Comparison of ENCODE assay signal across 8 cellular contexts in the genomic region with DNA sequence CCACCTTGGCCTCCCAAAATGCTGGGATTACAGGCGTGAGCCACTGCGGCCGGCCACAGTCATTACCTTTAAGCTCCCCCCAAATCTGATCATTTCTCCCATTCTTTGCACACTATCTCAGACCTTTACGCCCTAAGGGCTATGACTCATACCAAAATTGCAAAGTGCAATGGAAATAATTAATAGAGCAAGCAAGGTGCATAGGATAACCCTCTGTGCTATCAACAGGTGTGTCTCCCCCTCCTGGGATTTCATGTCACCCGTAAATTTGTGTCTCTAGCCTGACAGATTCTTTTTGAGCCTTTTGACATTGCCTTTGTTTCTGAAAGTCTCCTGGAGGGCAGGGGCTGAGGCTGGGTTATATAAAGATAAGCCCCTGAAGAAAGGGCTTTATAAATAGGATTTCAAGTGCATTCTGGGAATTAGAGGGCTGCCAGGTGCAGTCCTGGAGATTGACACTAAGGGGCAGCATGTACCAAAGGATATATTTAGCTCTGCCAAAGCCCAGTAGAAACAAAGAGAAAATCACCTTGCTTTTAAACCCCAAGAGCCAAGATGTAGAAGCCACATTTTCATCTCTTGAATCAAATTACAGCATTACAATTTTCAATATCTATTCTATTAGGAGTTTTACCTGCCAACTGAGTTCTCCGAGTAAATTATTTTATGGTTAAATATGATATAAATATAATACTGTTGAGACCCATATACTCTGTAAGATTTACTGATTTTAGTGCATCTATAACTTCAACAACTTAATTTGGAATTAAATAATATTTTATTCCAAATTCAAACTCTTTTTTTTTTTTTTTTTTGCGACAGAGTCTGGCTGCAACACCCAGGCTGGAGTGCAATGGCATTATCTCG. TPM values are rescaled to one million over a fixed set of nuclear protein-coding genes. Genes with fewer than 3 reads are reported as not detected.
DNase-seq lines count a peak whose midpoint lies in the region; ATAC-seq and TF ChIP-seq lines count a peak whose summit lies in the region.

No MANE protein-coding gene starts in this region.

- H3K9me3 Mint-ChIP-seq in activated CD4-positive, alpha-beta T cell treated with anti-CD3 and anti-CD28 coated beads, Interleukin-2, amount 10 ng/mL, durations not matched to agents 24 days and 14 days: no peaks in the 10 kb centered on the region

- TF ChIP-seq CTCF in DOHH2 (IDR thresholded peaks at IDR 0.05; ENCODE audit: low read depth, low read length, poor library complexity, severe bottlenecking): peak; percentile 83
- peak; percentile 61 to 95 (median 82) for TF ChIP-seq CTCF in dorsolateral prefrontal cortex (IDR thresholded peaks at IDR 0.05 in 54 of 56, conservative IDR thresholded peaks at IDR 0.05 in 2 of 56; ENCODE audit: low read depth in 1 of 56, partially characterized antibody in 56 of 56)

- H3K4me2 ChIP-seq in DOHH2 (ENCODE audit: low read length): peak overlapping the region; percentile 60

- H3K9me3 ChIP-seq in DOHH2 (ENCODE audit: control insufficient read depth, insufficient read depth, low read length): no peaks in the 10 kb centered on the region

- peaks cover 60% of the 10 kb centered on the region for H3K4me1 ChIP-seq in DOHH2 (ENCODE audit: control insufficient read depth, low read length)

- no peaks in the 10 kb centered on the region for H3K36me3 ChIP-seq in DOHH2 (ENCODE audit: control insufficient read depth, low read length)

- H3F3A ChIP-seq in DOHH2 (ENCODE audit: control insufficient read depth, insufficient read depth): peaks cover 5% of the 10 kb centered on the region

- DNase-seq in NCI-H69 (lab: John Stamatoyannopoulos, UW): peak; percentile 86
- peak; percentile 91 for DNase-seq in activated CD4-positive, alpha-beta T cell treated with anti-CD3 and anti-CD28 coated beads, Interleukin-2, amount 10 ng/mL, durations not matched to agents 24 days and 14 days
- DNase-seq in dorsolateral prefrontal cortex: peak in 8 of 10 donors; percentile 9 to 79 (median 43)
- peak; percentile 82 for DNase-seq in medulla oblongata (ENCODE audit: extremely low spot score)
- peak; percentile 10 to 22 for DNase-seq in stimulated activated CD8-positive, alpha-beta memory T cell treated with anti-CD3 and anti-CD28 coated beads, Interleukin-2, amount 100 ng/mL, for 1 hour (ENCODE audit: low read depth in 2 of 2)

- H3K79me2 ChIP-seq in DOHH2 (ENCODE audit: control insufficient read depth, low read length): no peaks in the 10 kb centered on the region

- intact Hi-C loops in activated CD4-positive, alpha-beta T cell treated with anti-CD3 and anti-CD28 coated beads, Interleukin-2, amount 10 ng/mL, durations not matched to agents 24 days and 14 days (cut with micrococcal nuclease): loop anchor here (1.0 kb wide), 2 partner anchors 148 to 209 kb away; no protein-coding TSS in a partner anchor
- intact Hi-C loops in dorsolateral prefrontal cortex (cut with DNase I): loop anchor here (1.0 to 5.0 kb wide), 4 partner anchors 148 to 219 kb away; partner anchors contain the start of gene ZBED3 (in 1 of the 2)

- no peak overlapping the region for H3K4me3 ChIP-seq in DOHH2 (ENCODE audit: low read length)
- peak overlapping the region in 5 of 59 donors; percentile 15 to 38 (median 22) for H3K4me3 ChIP-seq in dorsolateral prefrontal cortex

- H3K9me2 ChIP-seq in DOHH2 (replicated peaks; ENCODE audit: control insufficient read depth, low read length): no peaks in the 10 kb centered on the region

- H3K27ac ChIP-seq in DOHH2 (ENCODE audit: low read depth, low read length): no peak overlapping the region
- no peak overlapping the region for H3K27ac ChIP-seq in dorsolateral prefrontal cortex

- H3K27me3 ChIP-seq in DOHH2 (ENCODE audit: control insufficient read depth, low read length) (no peaks in the 10 kb centered on the region), dorsolateral prefrontal cortex (no peaks in the 10 kb centered on the region)

- H4K20me1 ChIP-seq in DOHH2 (ENCODE audit: control insufficient read depth, insufficient read depth, low read depth, low read length): no peaks in the 10 kb centered on the region

- ATAC-seq in HG03175 (IDR thresholded peaks at IDR 0.05; ENCODE audit: unreplicated experiment) (peak; percentile 82), HG03039 (IDR thresholded peaks at IDR 0.05; ENCODE audit: unreplicated experiment) (no peak)

- H3K4me1 Mint-ChIP-seq in activated CD4-positive, alpha-beta T cell treated with anti-CD3 and anti-CD28 coated beads, Interleukin-2, amount 10 ng/mL, durations not matched to agents 24 days and 14 days: peaks cover 6% of the 10 kb centered on the region

- no peak overlapping the region for H3K27ac Mint-ChIP-seq in activated CD4-positive, alpha-beta T cell treated with anti-CD3 and anti-CD28 coated beads, Interleukin-2, amount 10 ng/mL, durations not matched to agents 24 days and 14 days

- no peak overlapping the region for H3K4me3 Mint-ChIP-seq in activated CD4-positive, alpha-beta T cell treated with anti-CD3 and anti-CD28 coated beads, Interleukin-2, amount 10 ng/mL, durations not matched to agents 24 days and 14 days

- H3K36me3 Mint-ChIP-seq in activated CD4-positive, alpha-beta T cell treated with anti-CD3 and anti-CD28 coated beads, Interleukin-2, amount 10 ng/mL, durations not matched to agents 24 days and 14 days (ENCODE audit: low read depth): no peaks in the 10 kb centered on the region

- no peaks in the 10 kb centered on the region for H3K27me3 Mint-ChIP-seq in activated CD4-positive, alpha-beta T cell treated with anti-CD3 and anti-CD28 coated beads, Interleukin-2, amount 10 ng/mL, durations not matched to agents 24 days and 14 days

RNA-seq across cellular contexts. Expression of gene S100Z, which starts 18.2 kb away (rescaled TPM):
- 1.4 and 1.5 TPM in 2 replicates for total RNA-seq in activated CD4-positive, alpha-beta T cell treated with anti-CD3 and anti-CD28 coated beads, Interleukin-2, amount 10 ng/mL, durations not matched to agents 24 days and 14 days
- total RNA-seq in dorsolateral prefrontal cortex: 1 to 10 TPM in 33 of 120 experiments, under 1 TPM in 54, not detected in 33; 0.29 to 3.7 (median 0.86) TPM

RNA-seq across cellular contexts. Expression of gene F2RL1, which starts 49.2 kb away (rescaled TPM):
- total RNA-seq in activated CD4-positive, alpha-beta T cell treated with anti-CD3 and anti-CD28 coated beads, Interleukin-2, amount 10 ng/mL, durations not matched to agents 24 days and 14 days: 0.14 and 0.23 TPM in 2 replicates
- 1 to 10 TPM in 48 of 120 experiments, under 1 TPM in 70, not detected in 2; 0.16 to 2.2 (median 0.90) TPM for total RNA-seq in dorsolateral prefrontal cortex

Comparison
In these comparisons a context has a peak if more than half of its experiments do, and no peak if none do; other contexts are left out.
1. DNase-seq: peak in every context shown above with its lines; median percentile 91 in activated CD4-positive, alpha-beta T cell treated with anti-CD3 and anti-CD28 coated beads, Interleukin-2, amount 10 ng/mL, durations not matched to agents 24 days and 14 days; 86 in NCI-H69; 82 in medulla oblongata; 43 in dorsolateral prefrontal cortex; 16 in stimulated activated CD8-positive, alpha-beta memory T cell treated with anti-CD3 and anti-CD28 coated beads, Interleukin-2, amount 100 ng/mL, for 1 hour.